ENCODE assay signal across 9 cellular contexts in the genomic region with DNA sequence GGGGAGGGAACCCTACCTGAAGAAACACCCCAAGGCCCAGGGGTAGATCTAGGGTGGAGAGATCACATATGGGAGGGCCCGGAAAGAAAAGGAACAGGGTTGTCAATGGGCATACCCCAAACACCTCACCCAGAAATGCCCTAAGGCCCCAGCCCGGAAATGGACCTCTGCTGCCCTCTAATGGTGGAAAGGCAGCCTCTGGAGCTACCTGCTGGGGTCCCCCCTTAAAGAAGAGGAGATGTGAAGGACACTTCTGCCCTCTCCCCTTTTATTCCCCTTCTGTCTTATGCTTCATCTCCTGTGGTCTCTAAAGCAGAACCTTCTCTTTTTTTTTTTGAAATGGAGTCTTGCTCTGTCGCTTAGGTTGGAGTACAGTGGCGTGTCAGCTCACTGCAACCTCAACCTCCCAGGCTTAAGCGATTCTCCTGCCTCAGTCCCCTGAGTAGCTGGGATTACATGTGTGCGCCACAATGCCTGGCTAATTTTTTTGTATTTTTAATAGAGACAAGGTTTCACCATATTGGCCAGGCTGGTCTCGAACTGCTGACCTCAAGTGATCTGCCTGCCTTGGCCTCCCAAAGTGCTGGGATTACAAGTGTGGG. TPM values are rescaled to one million over a fixed set of nuclear protein-coding genes. Genes with fewer than 3 reads are reported as not detected.
A peak's percentile ranks its signal among the peaks of the same experiment; 100 is the strongest.
DNase-seq lines count a peak whose midpoint lies in the region; ATAC-seq and TF ChIP-seq lines count a peak whose summit lies in the region.
"Had no signal": no experiment of that assay in that cellular context is flagged by ENCODE, and none has a peak within 500 bp of the region (broad histone marks: within the 10 kb centered on the region; RNA-seq: fewer than 3 reads in every experiment).

No MANE protein-coding gene starts in this region.

- TF ChIP-seq CTCF in IMR-90 (conservative IDR thresholded peaks at IDR 0.05; ENCODE audit: low read depth, low read length) (peak; percentile 89), glutamatergic neuron (IDR thresholded peaks at IDR 0.05; ENCODE audit: partially characterized antibody, unreplicated experiment) (peak; percentile 81), progenitor cell of endocrine pancreas (IDR thresholded peaks at IDR 0.05; ENCODE audit: unreplicated experiment) (peak; percentile 90)

- H3K4me1 Mint-ChIP-seq in activated naive CD4-positive, alpha-beta T cell treated with anti-CD3 and anti-CD28 coated beads for 36 hours (ENCODE audit: low read depth) = peaks cover 52% of the 10 kb centered on the region
- peaks cover 23% of the 10 kb centered on the region for H3K4me1 Mint-ChIP-seq in glutamatergic neuron (ENCODE audit: low read depth, unreplicated experiment)
- H3K4me1 Mint-ChIP-seq in progenitor cell of endocrine pancreas (ENCODE audit: low read depth) = peaks cover 13% of the 10 kb centered on the region

- no peak overlapping the region for H2BK20ac ChIP-seq in IMR-90 (ENCODE audit: low read depth, low read length)

- no peak overlapping the region for H3K14ac ChIP-seq in IMR-90 (replicated peaks; ENCODE audit: low read depth, low read length)

- H2AK9ac ChIP-seq in IMR-90 (replicated peaks; ENCODE audit: low read depth, low read length, poor library complexity) = peak overlapping the region; percentile 55

- H4K8ac ChIP-seq in IMR-90 (ENCODE audit: low read depth in 2 of 2, low read length in 2 of 2) = no peak overlapping the region

- ATAC-seq in IMR-90 (ENCODE audit: low read depth) = no peak
- no peak for ATAC-seq in aorta (ENCODE audit: low FRiP score)
- ATAC-seq in GM21423 (IDR thresholded peaks at IDR 0.05; ENCODE audit: unreplicated experiment) = no peak

- no peak overlapping the region for H4K5ac ChIP-seq in IMR-90 (ENCODE audit: low read depth, low read length)

- no peak overlapping the region for H3K4me3 ChIP-seq in IMR-90 (ENCODE audit: insufficient read depth, low read depth, low read length)
- no peak overlapping the region for H3K4me3 ChIP-seq in SJSA1
- H3K4me3 ChIP-seq in aorta (ENCODE audit: low read length in 2 of 2) = no peak overlapping the region

- H3K27me3 ChIP-seq in IMR-90 (ENCODE audit: control insufficient read depth, insufficient read depth, low read length) (no peaks in the 10 kb centered on the region; the same call in 1 of the 2 replicates), SJSA1 (replicated peaks) (no peaks in the 10 kb centered on the region), aorta (ENCODE audit: control insufficient read depth in 1 of 2, insufficient read depth in 2 of 2, low read length in 1 of 2) (no peaks in the 10 kb centered on the region)

- no CpG with 5 or more reads among the region's 7 CpGs for WGBS in IMR-90 (ENCODE audit: extremely low coverage in 2 of 2, insufficient read length in 1 of 2), 2 experiments
- 69 to 71% methylated on average over 7 of the region's 7 CpGs for WGBS in aorta, 2 donors

- H3K27me3 Mint-ChIP-seq in activated naive CD4-positive, alpha-beta T cell treated with anti-CD3 and anti-CD28 coated beads for 36 hours (ENCODE audit: low read depth) = no peaks in the 10 kb centered on the region
- H3K27me3 Mint-ChIP-seq in glutamatergic neuron (ENCODE audit: unreplicated experiment) = peaks cover 2% of the 10 kb centered on the region
- H3K27me3 Mint-ChIP-seq in progenitor cell of endocrine pancreas = peaks cover 4% of the 10 kb centered on the region

- H3K4me3 Mint-ChIP-seq in activated naive CD4-positive, alpha-beta T cell treated with anti-CD3 and anti-CD28 coated beads for 36 hours = no peak overlapping the region
- H3K4me3 Mint-ChIP-seq in glutamatergic neuron (ENCODE audit: unreplicated experiment) = no peak overlapping the region
- H3K4me3 Mint-ChIP-seq in progenitor cell of endocrine pancreas (ENCODE audit: low read depth) = no peak overlapping the region

- no peaks in the 10 kb centered on the region for H3K36me3 Mint-ChIP-seq in activated naive CD4-positive, alpha-beta T cell treated with anti-CD3 and anti-CD28 coated beads for 36 hours (ENCODE audit: low read depth)
- H3K36me3 Mint-ChIP-seq in glutamatergic neuron (ENCODE audit: unreplicated experiment) (no peaks in the 10 kb centered on the region), progenitor cell of endocrine pancreas (ENCODE audit: insufficient read depth) (no peaks in the 10 kb centered on the region)

- H4K91ac ChIP-seq in IMR-90 (ENCODE audit: insufficient read depth, low read depth, low read length) = no peak overlapping the region

- H2AFZ ChIP-seq in IMR-90 (replicated peaks; ENCODE audit: low read length, poor library complexity) = peak overlapping the region; percentile 67

- H3K9ac ChIP-seq in IMR-90 (ENCODE audit: low read depth, low read length) = no peak overlapping the region

- peaks cover 2% of the 10 kb centered on the region; the same call in 1 of the 2 replicates for H3K9me1 ChIP-seq in IMR-90 (ENCODE audit: insufficient read depth, low read length)

- no peaks in the 10 kb centered on the region for H4K20me1 ChIP-seq in IMR-90 (ENCODE audit: insufficient read depth, low read length)

- no peak overlapping the region for H3K27ac Mint-ChIP-seq in activated naive CD4-positive, alpha-beta T cell treated with anti-CD3 and anti-CD28 coated beads for 36 hours
- H3K27ac Mint-ChIP-seq in glutamatergic neuron (ENCODE audit: unreplicated experiment) = no peak overlapping the region
- H3K27ac Mint-ChIP-seq in progenitor cell of endocrine pancreas = no peak overlapping the region

- dilution Hi-C loops in IMR-90 (cut with HindIII; ENCODE audit: low sequenced_read_pairs, unreplicated experiment) = no loop called here

- no peak overlapping the region; the same call in 1 of the 2 replicates for H3K56ac ChIP-seq in IMR-90 (ENCODE audit: extremely low read depth, insufficient read depth, low read length)

- H3K36me3 ChIP-seq in IMR-90 (ENCODE audit: control insufficient read depth, insufficient read depth, low read length) (no peaks in the 10 kb centered on the region), SJSA1 (no peaks in the 10 kb centered on the region), aorta (ENCODE audit: control insufficient read depth in 1 of 2, insufficient read depth in 2 of 2, low read length in 1 of 2) (no peaks in the 10 kb centered on the region)

- no peaks in the 10 kb centered on the region for H3K9me3 Mint-ChIP-seq in activated naive CD4-positive, alpha-beta T cell treated with anti-CD3 and anti-CD28 coated beads for 36 hours
- peaks cover 3% of the 10 kb centered on the region for H3K9me3 Mint-ChIP-seq in glutamatergic neuron (ENCODE audit: unreplicated experiment)
- no peaks in the 10 kb centered on the region for H3K9me3 Mint-ChIP-seq in progenitor cell of endocrine pancreas (ENCODE audit: low read depth)

- H3K23ac ChIP-seq in IMR-90 (ENCODE audit: low read depth, low read length) = no peak overlapping the region

- no peak overlapping the region for H2BK5ac ChIP-seq in IMR-90 (ENCODE audit: low read depth, low read length, poor library complexity, severe bottlenecking)

- no peak overlapping the region for H3K4me2 ChIP-seq in IMR-90 (ENCODE audit: low read depth, low read length)

- H3K27ac ChIP-seq in IMR-90 (ENCODE audit: insufficient read depth, low read length) (no peak overlapping the region), SJSA1 (no peak overlapping the region), aorta (ENCODE audit: low read depth in 1 of 2, low read length in 2 of 2) (no peak overlapping the region)

- no TSS peak for BruUV-seq in IMR-90 (replicated peaks; lab: Mats Ljungman, UMichigan)

- H3K18ac ChIP-seq in IMR-90 (ENCODE audit: low read depth, low read length) = no peak overlapping the region

- no peaks in the 10 kb centered on the region for H3K9me3 ChIP-seq in IMR-90 (ENCODE audit: control insufficient read depth, insufficient read depth, low read length)
- no peaks in the 10 kb centered on the region for H3K9me3 ChIP-seq in SJSA1 (replicated peaks)
- H3K9me3 ChIP-seq in aorta (ENCODE audit: control insufficient read depth, low read length) = no peaks in the 10 kb centered on the region

- no peak overlapping the region for H3K4ac ChIP-seq in IMR-90 (ENCODE audit: low read depth, low read length)

- peak; percentile 36; the same call in 1 of the 2 replicates for TF ChIP-seq POLR2A in IMR-90 (IDR thresholded peaks at IDR 0.05; ENCODE audit: low read depth, low read length)

- in situ Hi-C loops in IMR-90 (cut with MboI; ENCODE audit: low sequenced_read_pairs) = loop anchor here (5.0 to 25.0 kb wide), 3 partner anchors 154 to 424 kb away; no protein-coding TSS in a partner anchor

- intact Hi-C loops in IMR-90 (cut with micrococcal nuclease) (loop anchor here (2.0 kb wide), 1 partner anchor 52 kb away; no protein-coding TSS in a partner anchor), aorta (cut with DNase I) (loop anchor here in 1 of 2 donors (2.0 kb wide), 2 partner anchors 152 to 214 kb away; no protein-coding TSS in a partner anchor)
- intact Hi-C loops in activated naive CD4-positive, alpha-beta T cell treated with anti-CD3 and anti-CD28 coated beads for 36 hours (cut with micrococcal nuclease) = loop anchor here (1.0 to 5.0 kb wide), 5 partner anchors 48 to 394 kb away; a partner anchor contains a TSS

- CTCF ChIA-PET in IMR-90 (lab: Yijun Ruan, JAX) = interaction anchor here (0.5 to 2.1 kb wide), 15 partner anchors 94 to 413 kb away, joined by 3 to 12 read pairs (median 4); no protein-coding TSS in a partner anchor
- CTCF ChIA-PET in activated naive CD4-positive, alpha-beta T cell treated with anti-CD3 and anti-CD28 coated beads for 36 hours (lab: Charles Lee) = interaction anchor here (0.6 to 6.1 kb wide), 51 partner anchors 10 to 395 kb away, joined by 3 to 207 read pairs (median 5); a partner anchor contains a TSS

- POLR2A ChIA-PET in IMR-90 (lab: Charles Lee; ENCODE audit: unreplicated experiment) = no interaction called here

- no peak overlapping the region for H2BK120ac ChIP-seq in IMR-90 (ENCODE audit: low read depth, low read length)

- no peak overlapping the region for H2AK5ac ChIP-seq in IMR-90 (ENCODE audit: low read depth, low read length)

- DNase-seq in D341Med (ENCODE audit: low spot score) (peak; percentile 80), IMR-90 (peak; percentile 37), SJSA1 (ENCODE audit: low read depth in 1 of 2, low spot score in 2 of 2) (peak; percentile 58 to 63), glutamatergic neuron (peak; percentile 86), progenitor cell of endocrine pancreas (ENCODE audit: low spot score, unreplicated experiment) (peak; percentile 68), aorta (peak; percentile 78 to 90)
- DNase-seq in activated naive CD4-positive, alpha-beta T cell treated with anti-CD3 and anti-CD28 coated beads for 36 hours = peak; percentile 93

- H2BK15ac ChIP-seq in IMR-90 (ENCODE audit: low read depth, low read length) = no peak overlapping the region

- TF ChIP-seq RAD21 in IMR-90 (IDR thresholded peaks at IDR 0.05; ENCODE audit: low read length) = peak; percentile 90

- no peaks in the 10 kb centered on the region for H3K79me1 ChIP-seq in IMR-90 (ENCODE audit: low read depth in 1 of 2, low read length in 2 of 2)

- H3K4me1 ChIP-seq in IMR-90 (ENCODE audit: control insufficient read depth, insufficient read depth, low read length) (no peaks in the 10 kb centered on the region), SJSA1 (replicated peaks) (peaks cover 5% of the 10 kb centered on the region; the same call in 1 of the 2 replicates), aorta (ENCODE audit: control insufficient read depth in 1 of 2, insufficient read depth in 2 of 2, low read length in 2 of 2) (peaks cover 0 to 5% of the 10 kb centered on the region in 2 donors)

RNA-seq across cellular contexts. Expression of a gene that starts 0.4 kb away (rescaled TPM):
- total RNA-seq in IMR-90 (2012; rRNA removed) (0.18 and 0.28 TPM in 2 replicates), glutamatergic neuron (ENCODE audit: unreplicated experiment) (2.6 TPM), progenitor cell of endocrine pancreas (0.36 and 0.98 TPM in 2 replicates), aorta (1 to 10 TPM in 1 of 2 donors, under 1 TPM in 1; 0.52 to 1.4 TPM)
- polyA plus RNA-seq in IMR-90 (2012; rRNA removed) (0.56 and 0.74 TPM in 2 replicates), aorta (1 to 10 TPM in 1 of 2 donors, under 1 TPM in 1; 0.25 to 6.4 TPM)
- polyA plus RNA-seq in IMR-90 (2012; cell fraction: cytosol; rRNA removed) = 0.16 and 0.30 TPM in 2 replicates
- 6.9 and 8.4 TPM in 2 replicates for polyA plus RNA-seq in IMR-90 (2012; cell fraction: nucleus; rRNA removed; ENCODE audit: low replicate concordance)
- not detected in 2 replicates for total RNA-seq in SJSA1 (2014; rRNA removed; shearing (Covaris generic))
- 1 to 10 TPM; 3.1 to 3.9 TPM for total RNA-seq in activated naive CD4-positive, alpha-beta T cell treated with anti-CD3 and anti-CD28 coated beads for 36 hours

RNA-seq across cellular contexts. Expression of a gene that starts 40.0 kb away (rescaled TPM):
- not detected in 2 replicates for total RNA-seq in IMR-90 (2012; rRNA removed)
- not detected in 2 replicates for polyA plus RNA-seq in IMR-90 (2012; rRNA removed)
- 0.76 TPM in 1 of 2 replicates, not detected in the other for polyA plus RNA-seq in IMR-90 (2012; cell fraction: cytosol; rRNA removed)
- polyA plus RNA-seq in IMR-90 (2012; cell fraction: nucleus; rRNA removed; ENCODE audit: low replicate concordance) = not detected in 2 replicates
- not detected in 2 replicates for total RNA-seq in SJSA1 (2014; rRNA removed; shearing (Covaris generic))
- not detected for total RNA-seq in activated naive CD4-positive, alpha-beta T cell treated with anti-CD3 and anti-CD28 coated beads for 36 hours
- not detected for total RNA-seq in glutamatergic neuron (ENCODE audit: unreplicated experiment)
- total RNA-seq in progenitor cell of endocrine pancreas = not detected in 2 replicates
- total RNA-seq in aorta = not detected
- polyA plus RNA-seq in aorta = not detected

RNA-seq across cellular contexts. Expression of a gene that starts 44.4 kb away (rescaled TPM):
- total RNA-seq in IMR-90 (2012; rRNA removed) (not detected in 2 replicates), glutamatergic neuron (ENCODE audit: unreplicated experiment) (not detected), progenitor cell of endocrine pancreas (not detected in 2 replicates), aorta (not detected)
- polyA plus RNA-seq in IMR-90 (2012; rRNA removed) (not detected in 2 replicates), aorta (not detected)
- polyA plus RNA-seq in IMR-90 (2012; cell fraction: cytosol; rRNA removed) = not detected in 2 replicates
- not detected in 2 replicates for polyA plus RNA-seq in IMR-90 (2012; cell fraction: nucleus; rRNA removed; ENCODE audit: low replicate concordance)
- not detected in 2 replicates for total RNA-seq in SJSA1 (2014; rRNA removed; shearing (Covaris generic))
- total RNA-seq in activated naive CD4-positive, alpha-beta T cell treated with anti-CD3 and anti-CD28 coated beads for 36 hours = not detected
- polyA plus RNA-seq: adipose tissue had no signal

RNA-seq across cellular contexts. Expression of a gene that starts 47.7 kb away (rescaled TPM):
- total RNA-seq in IMR-90 (2012; rRNA removed) (7.0 and 10.0 TPM in 2 replicates), glutamatergic neuron (ENCODE audit: unreplicated experiment) (10.6 TPM), progenitor cell of endocrine pancreas (5.9 and 6.9 TPM in 2 replicates), aorta (10 to 100 TPM; 25.1 to 96.1 TPM)
- polyA plus RNA-seq in IMR-90 (2012; rRNA removed) (5.6 and 6.8 TPM in 2 replicates), aorta (100 to 1,000 TPM in 1 of 2 donors, 10 to 100 TPM in 1; 79.2 to 102 TPM)
- polyA plus RNA-seq in IMR-90 (2012; cell fraction: cytosol; rRNA removed) = 1.2 and 2.7 TPM in 2 replicates
- 0.62 and 3.4 TPM in 2 replicates for polyA plus RNA-seq in IMR-90 (2012; cell fraction: nucleus; rRNA removed; ENCODE audit: low replicate concordance)
- 0.29 and 0.50 TPM in 2 replicates for total RNA-seq in SJSA1 (2014; rRNA removed; shearing (Covaris generic))
- 100 to 1,000 TPM; 202 to 208 TPM for total RNA-seq in activated naive CD4-positive, alpha-beta T cell treated with anti-CD3 and anti-CD28 coated beads for 36 hours

Comparison
In these comparisons a context has a peak if more than half of its experiments do, and no peak if none do; other contexts are left out.
1. DNase-seq: peak in every context shown above with its lines; median percentile 93 in activated naive CD4-positive, alpha-beta T cell treated with anti-CD3 and anti-CD28 coated beads for 36 hours; 86 in glutamatergic neuron; 84 in aorta; 80 in D341Med; 68 in progenitor cell of endocrine pancreas; 60 in SJSA1; 37 in IMR-90.